Comparison of ENCODE assay signal across 10 cellular contexts in the genomic region with DNA sequence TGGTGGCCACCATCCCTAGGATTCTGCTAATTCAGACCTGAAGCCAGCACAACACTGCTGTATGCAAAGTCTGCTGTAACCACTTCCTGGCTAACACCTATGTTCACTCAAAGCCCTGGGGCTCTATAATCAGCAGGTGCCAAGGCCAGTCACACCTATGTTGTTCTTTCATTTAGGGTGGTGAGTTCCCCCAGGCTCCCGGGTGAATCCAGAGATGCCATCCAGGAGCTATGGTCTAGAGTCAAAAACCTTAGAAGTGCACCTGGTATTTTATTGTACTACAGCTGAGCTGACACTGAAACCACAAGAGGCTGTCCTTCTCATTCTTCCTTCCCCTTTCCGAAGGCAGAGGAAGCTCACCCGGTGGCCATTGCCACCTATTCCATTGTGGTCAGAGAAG. TPM values are rescaled to one million over a fixed set of nuclear protein-coding genes. Genes with fewer than 3 reads are reported as not detected.
DNase-seq lines count a peak whose midpoint lies in the region; ATAC-seq and TF ChIP-seq lines count a peak whose summit lies in the region.
"Had no signal": no experiment of that assay in that cellular context is flagged by ENCODE, and none has a peak within 500 bp of the region (broad histone marks: within the 10 kb centered on the region; RNA-seq: fewer than 3 reads in every experiment).

No MANE protein-coding gene starts in this region.

- no peak overlapping the region for H3K4me3 ChIP-seq in endodermal cell (ENCODE audit: low read length)

- H3K9me3 Mint-ChIP-seq in endodermal cell = peaks cover 32% of the 10 kb centered on the region

- no peak for TF ChIP-seq CTCF in endodermal cell (conservative IDR thresholded peaks at IDR 0.05)

- DNase-seq in endodermal cell (peak; percentile 57), anterior cingulate cortex (lab: John Stamatoyannopoulos, UW) (no peak), hippocampal formation (lab: John Stamatoyannopoulos, UW) (no peak)
- no peak for DNase-seq in effector CD8-positive, alpha-beta T cell (lab: John Stamatoyannopoulos, UW)
- DNase-seq: IMR-90 had no signal

- H3K27me3 Mint-ChIP-seq in endodermal cell (ENCODE audit: insufficient read depth) = no peaks in the 10 kb centered on the region

- no peak overlapping the region for H3K4me3 Mint-ChIP-seq in endodermal cell

- no peak overlapping the region for H3K27ac Mint-ChIP-seq in endodermal cell

- no peak overlapping the region for H3K27ac ChIP-seq in endodermal cell (ENCODE audit: low read depth, low read length)
- H3K27ac ChIP-seq: parathyroid adenoma had no signal

- ATAC-seq in GM18508 (IDR thresholded peaks at IDR 0.05; ENCODE audit: insufficient read depth, unreplicated experiment) (peak; percentile 98), GM21390 (IDR thresholded peaks at IDR 0.05; ENCODE audit: unreplicated experiment) (peak; percentile 98), HG03565 (IDR thresholded peaks at IDR 0.05; ENCODE audit: unreplicated experiment) (peak; percentile 97), SK-N-SH treated with all-trans-retinoic acid at 6 μM for 48 hours (no peak)

- H3K36me3 ChIP-seq in endodermal cell (ENCODE audit: control insufficient read depth, insufficient read depth, low read length) = no peaks in the 10 kb centered on the region

- H3K9ac ChIP-seq in endodermal cell (ENCODE audit: extremely low read depth, low read length, poor library complexity, severe bottlenecking) = no peak overlapping the region
- H3K9ac ChIP-seq: parathyroid adenoma had no signal

- no peaks in the 10 kb centered on the region for H3K27me3 ChIP-seq in endodermal cell (ENCODE audit: control insufficient read depth, insufficient read depth, low read length, poor library complexity, severe bottlenecking)

- H3K4me1 ChIP-seq in endodermal cell (ENCODE audit: control insufficient read depth, insufficient read depth, low read length) = no peaks in the 10 kb centered on the region
- H3K4me1 ChIP-seq: parathyroid adenoma had no signal

- WGBS in endodermal cell (ENCODE audit: insufficient coverage in 1 of 2, insufficient read length in 1 of 2), 2 experiments = 89% methylated on average over 1 to 3 of the region's 3 CpGs

- no peaks in the 10 kb centered on the region for H3K36me3 Mint-ChIP-seq in endodermal cell (ENCODE audit: low read depth)

- peaks cover 20% of the 10 kb centered on the region for H3K9me3 ChIP-seq in endodermal cell (ENCODE audit: control insufficient read depth, low read length)

- peaks cover 2% of the 10 kb centered on the region for H3K4me1 Mint-ChIP-seq in endodermal cell

TF ChIP-seq in SK-N-SH treated with all-trans-retinoic acid at 6 μM for 48 hours, 23 proteins besides CTCF, POLR2A, EP300 and RAD21:
- no peak for TF ChIP-seq ZFP3 (CRISPR knock-in tag; IDR thresholded peaks at IDR 0.05)
- TF ChIP-seq, protein P1, sequence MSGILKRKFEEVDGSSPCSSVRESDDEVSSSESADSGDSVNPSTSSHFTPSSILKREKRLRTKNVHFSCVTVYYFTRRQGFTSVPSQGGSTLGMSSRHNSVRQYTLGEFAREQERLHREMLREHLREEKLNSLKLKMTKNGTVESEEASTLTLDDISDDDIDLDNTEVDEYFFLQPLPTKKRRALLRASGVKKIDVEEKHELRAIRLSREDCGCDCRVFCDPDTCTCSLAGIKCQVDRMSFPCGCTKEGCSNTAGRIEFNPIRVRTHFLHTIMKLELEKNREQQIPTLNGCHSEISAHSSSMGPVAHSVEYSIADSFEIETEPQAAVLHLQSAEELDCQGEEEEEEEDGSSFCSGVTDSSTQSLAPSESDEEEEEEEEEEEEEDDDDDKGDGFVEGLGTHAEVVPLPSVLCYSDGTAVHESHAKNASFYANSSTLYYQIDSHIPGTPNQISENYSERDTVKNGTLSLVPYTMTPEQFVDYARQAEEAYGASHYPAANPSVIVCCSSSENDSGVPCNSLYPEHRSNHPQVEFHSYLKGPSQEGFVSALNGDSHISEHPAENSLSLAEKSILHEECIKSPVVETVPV (CRISPR knock-in tag; IDR thresholded peaks at IDR 0.05) = no peak
- TF ChIP-seq CSDC2 (CRISPR knock-in tag; IDR thresholded peaks at IDR 0.05) = no peak
- TF ChIP-seq, protein P2, sequence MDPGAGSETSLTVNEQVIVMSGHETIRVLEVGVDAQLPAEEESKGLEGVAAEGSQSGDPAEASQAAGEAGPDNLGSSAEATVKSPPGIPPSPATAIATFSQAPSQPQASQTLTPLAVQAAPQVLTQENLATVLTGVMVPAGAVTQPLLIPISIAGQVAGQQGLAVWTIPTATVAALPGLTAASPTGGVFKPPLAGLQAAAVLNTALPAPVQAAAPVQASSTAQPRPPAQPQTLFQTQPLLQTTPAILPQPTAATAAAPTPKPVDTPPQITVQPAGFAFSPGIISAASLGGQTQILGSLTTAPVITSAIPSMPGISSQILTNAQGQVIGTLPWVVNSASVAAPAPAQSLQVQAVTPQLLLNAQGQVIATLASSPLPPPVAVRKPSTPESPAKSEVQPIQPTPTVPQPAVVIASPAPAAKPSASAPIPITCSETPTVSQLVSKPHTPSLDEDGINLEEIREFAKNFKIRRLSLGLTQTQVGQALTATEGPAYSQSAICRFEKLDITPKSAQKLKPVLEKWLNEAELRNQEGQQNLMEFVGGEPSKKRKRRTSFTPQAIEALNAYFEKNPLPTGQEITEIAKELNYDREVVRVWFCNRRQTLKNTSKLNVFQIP (CRISPR knock-in tag; IDR thresholded peaks at IDR 0.05; ENCODE audit: borderline replicate concordance, low read depth) = no peak
- TF ChIP-seq ISL1 (CRISPR knock-in tag; IDR thresholded peaks at IDR 0.05) = no peak
- no peak for TF ChIP-seq ZC3H10 (CRISPR knock-in tag; IDR thresholded peaks at IDR 0.05)
- TF ChIP-seq ARNTL (CRISPR knock-in tag; IDR thresholded peaks at IDR 0.05; ENCODE audit: borderline replicate concordance, low read depth) = no peak
- TF ChIP-seq ZNF8 (CRISPR knock-in tag; IDR thresholded peaks at IDR 0.05) = no peak
- TF ChIP-seq OSR1 (CRISPR knock-in tag; IDR thresholded peaks at IDR 0.05) = no peak

RNA-seq across cellular contexts. Expression of a gene that starts 46.2 kb away (rescaled TPM):
- total RNA-seq in endodermal cell = 100 to 1,000 TPM; 118 to 142 TPM
- 5.3 TPM for polyA plus RNA-seq in endodermal cell (2013, experiment 1 of 2)
- polyA plus RNA-seq in endodermal cell (2013, experiment 2 of 2) = 7.2 TPM
- total RNA-seq: IMR-90 had no signal
- polyA plus RNA-seq: IMR-90 had no signal
